Comparison of ENCODE assay signal across 13 cellular contexts in the genomic region with DNA sequence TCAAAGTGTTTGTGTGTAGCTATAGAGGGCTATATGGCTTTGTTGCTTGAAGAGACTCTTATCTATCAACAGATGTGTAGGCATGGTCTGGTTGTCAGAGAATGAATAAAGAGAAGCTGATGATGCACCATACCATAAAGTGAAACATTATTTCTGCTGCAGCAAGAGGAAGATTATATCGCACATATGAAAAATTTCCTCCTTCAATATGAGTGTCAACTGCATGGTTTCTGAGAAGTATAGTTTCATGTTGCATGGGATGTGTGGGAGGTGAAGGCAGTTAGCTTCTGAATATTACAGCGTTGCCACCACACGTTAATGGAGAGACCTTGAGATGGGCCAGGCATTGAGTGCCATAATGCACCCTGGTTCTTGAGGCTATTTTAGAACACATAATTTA.
"Had no signal": no experiment of that assay in that cellular context is flagged by ENCODE, and none has a peak within 500 bp of the region (broad histone marks: within the 10 kb centered on the region; RNA-seq: fewer than 3 reads in every experiment).

No MANE protein-coding gene starts in this region.

- H3K36me3 Mint-ChIP-seq: type B pancreatic cell had no signal

- DNase-seq: activated CD8-positive, alpha-beta memory T cell treated with anti-CD3 and anti-CD28 coated beads for 24 hours; anterior cingulate cortex; endodermal cell; hypothalamus; kidney glomerular epithelial cell; RPMI8226; sigmoid colon; stimulated activated naive B cell treated with anti-CD40 and anti-IgM and Interleukin-4, amounts not matched to agents 10 μg/mL and 1 μg/mL and 100 μg/mL, for 72 hours had no signal

- H3K4me1 Mint-ChIP-seq: endodermal cell, neural crest cell had no signal

- H3K27ac Mint-ChIP-seq: activated naive CD8-positive, alpha-beta T cell; endodermal cell; stimulated activated naive B cell treated with anti-CD40 and anti-IgM and Interleukin-4, amounts not matched to agents 10 μg/mL and 1 μg/mL and 100 μg/mL, for 72 hours; type B pancreatic cell had no signal

- H3K9me3 Mint-ChIP-seq: endodermal cell, type B pancreatic cell had no signal

- H3K4me3 Mint-ChIP-seq: activated naive CD8-positive, alpha-beta T cell; endodermal cell; neural crest cell; stimulated activated naive B cell treated with anti-CD40 and anti-IgM and Interleukin-4, amounts not matched to agents 10 μg/mL and 1 μg/mL and 100 μg/mL, for 72 hours; type B pancreatic cell had no signal

- H3K27ac ChIP-seq: sigmoid colon, suprapubic skin, VCaP had no signal

- H3K4me3 ChIP-seq: sigmoid colon, suprapubic skin had no signal

- H3K27me3 Mint-ChIP-seq: type B pancreatic cell had no signal

- H3K4me1 ChIP-seq: sigmoid colon, suprapubic skin had no signal

- ATAC-seq: stimulated activated naive B cell treated with anti-CD40 and anti-IgM and Interleukin-4, amounts not matched to agents 10 μg/mL and 1 μg/mL and 100 μg/mL, for 72 hours had no signal

- H3K9me3 ChIP-seq: sigmoid colon, suprapubic skin had no signal

- H3K27me3 ChIP-seq: sigmoid colon, suprapubic skin had no signal

- H3K36me3 ChIP-seq: sigmoid colon, suprapubic skin had no signal
